11 cellular contexts compared by ENCODE assay signal in the genomic region with DNA sequence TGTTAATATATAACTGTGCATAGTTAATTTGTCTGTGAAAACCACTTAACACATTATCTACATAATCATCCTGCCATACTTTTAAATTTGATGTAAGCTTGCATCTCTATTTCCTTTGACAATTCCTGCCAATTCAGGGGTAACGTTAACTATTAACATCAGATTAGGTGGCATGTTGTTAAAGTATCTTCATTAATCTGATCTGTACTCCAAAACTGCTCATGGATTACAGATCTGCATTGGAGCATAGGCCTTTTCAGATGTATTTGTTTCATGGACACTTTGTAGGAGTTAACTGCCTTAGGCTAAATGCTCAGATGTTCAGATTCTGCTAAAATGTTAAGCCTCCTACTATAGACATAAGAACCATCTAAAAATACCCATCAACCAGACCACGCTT. TPM values are rescaled to one million over a fixed set of nuclear protein-coding genes. Genes with fewer than 3 reads are reported as not detected.
A peak's percentile ranks its signal among the peaks of the same experiment; 100 is the strongest.
DNase-seq lines count a peak whose midpoint lies in the region; ATAC-seq and TF ChIP-seq lines count a peak whose summit lies in the region.
"Had no signal": no experiment of that assay in that cellular context is flagged by ENCODE, and none has a peak within 500 bp of the region (broad histone marks: within the 10 kb centered on the region; RNA-seq: fewer than 3 reads in every experiment).

No MANE protein-coding gene starts in this region.

- WGBS in hepatocyte (ENCODE audit: low lambda C conversion rate, missing lambda C conversion rate), result 79% methylated on average over 2 of the region's 2 CpGs

- intact Hi-C loops in Right ventricle myocardium inferior (cut with DNase I), result loop anchor here (10.0 kb wide), 2 partner anchors 142 to 292 kb away; a partner anchor contains a TSS

- TF ChIP-seq CTCF in hepatocyte (IDR thresholded peaks at IDR 0.05; ENCODE audit: poor library complexity), result no peak

- H3K4me2 ChIP-seq in hepatocyte, result peak overlapping the region; percentile 84

- H3K9me3 Mint-ChIP-seq in stimulated activated naive CD8-positive, alpha-beta T cell treated with anti-CD3 and anti-CD28 coated beads, Interleukin-15, Interleukin-2, amounts not matched to agents 100 ng/mL and 50 ng/mL, for 24 hours, result no peaks in the 10 kb centered on the region

- peaks cover 17% of the 10 kb centered on the region for H3K4me1 ChIP-seq in hepatocyte (ENCODE audit: insufficient read depth)

- peaks cover 26% of the 10 kb centered on the region for H3K79me2 ChIP-seq in hepatocyte

- DNase-seq in stimulated activated naive CD8-positive, alpha-beta T cell treated with anti-CD3 and anti-CD28 coated beads, Interleukin-15, Interleukin-2, amounts not matched to agents 100 U/mL and 50 U/mL, for 24 hours, result no peak
- DNase-seq in T-helper 17 cell, result no peak
- DNase-seq in hepatocyte (ENCODE audit: low spot score), result no peak
- no peak for DNase-seq in DMS153 treated with DMSO at 0.1 percent for 48 hours (lab: John Stamatoyannopoulos, UW; ENCODE audit: unreplicated experiment)
- no peak for DNase-seq in AG20443 (ENCODE audit: low spot score)
- DNase-seq in Right ventricle myocardium inferior (ENCODE audit: missing footprints), result no peak
- DNase-seq: NCI-H2029 had no signal

- peaks cover 81% of the 10 kb centered on the region for H3K36me3 Mint-ChIP-seq in stimulated activated naive CD8-positive, alpha-beta T cell treated with anti-CD3 and anti-CD28 coated beads, Interleukin-15, Interleukin-2, amounts not matched to agents 100 ng/mL and 50 ng/mL, for 24 hours (ENCODE audit: low read depth)
- H3K36me3 Mint-ChIP-seq in T-helper 17 cell (ENCODE audit: low read depth), result peaks cover 14% of the 10 kb centered on the region

- H2AFZ ChIP-seq in hepatocyte, result no peak overlapping the region

- H3K9me3 ChIP-seq in T-helper 17 cell (ENCODE audit: control insufficient read depth, low read length, poor library complexity, severe bottlenecking) (no peaks in the 10 kb centered on the region), hepatocyte (ENCODE audit: low read depth) (no peaks in the 10 kb centered on the region)
- H3K9me3 ChIP-seq: HAP-1, prostate gland had no signal

- peak overlapping the region; percentile 100 for H3K27ac Mint-ChIP-seq in stimulated activated naive CD8-positive, alpha-beta T cell treated with anti-CD3 and anti-CD28 coated beads, Interleukin-15, Interleukin-2, amounts not matched to agents 100 ng/mL and 50 ng/mL, for 24 hours
- peak overlapping the region; percentile 99 for H3K27ac Mint-ChIP-seq in T-helper 17 cell

- no peak overlapping the region for H3K27ac ChIP-seq in hepatocyte
- H3K27ac ChIP-seq: prostate gland had no signal

- H3K9me2 ChIP-seq in hepatocyte (replicated peaks; ENCODE audit: insufficient read depth), result no peaks in the 10 kb centered on the region

- peaks cover 34% of the 10 kb centered on the region for H4K20me1 ChIP-seq in hepatocyte (ENCODE audit: insufficient read depth, poor library complexity, severe bottlenecking)

- ATAC-seq in stimulated activated naive CD8-positive, alpha-beta T cell treated with anti-CD3 and anti-CD28 coated beads, Interleukin-15, Interleukin-2, amounts not matched to agents 100 U/mL and 50 U/mL, for 24 hours, result no peak
- no peak for ATAC-seq in T-helper 17 cell
- ATAC-seq in Right ventricle myocardium inferior, result no peak
- ATAC-seq in HG02610 (IDR thresholded peaks at IDR 0.05; ENCODE audit: unreplicated experiment), result no peak

- H3K36me3 ChIP-seq in hepatocyte (replicated peaks; ENCODE audit: insufficient read depth, low read depth), result no peaks in the 10 kb centered on the region

- H3K4me3 Mint-ChIP-seq in stimulated activated naive CD8-positive, alpha-beta T cell treated with anti-CD3 and anti-CD28 coated beads, Interleukin-15, Interleukin-2, amounts not matched to agents 100 ng/mL and 50 ng/mL, for 24 hours, result peak overlapping the region; percentile 100
- no peak overlapping the region for H3K4me3 Mint-ChIP-seq in T-helper 17 cell

- peaks cover 60% of the 10 kb centered on the region for H3K4me1 Mint-ChIP-seq in stimulated activated naive CD8-positive, alpha-beta T cell treated with anti-CD3 and anti-CD28 coated beads, Interleukin-15, Interleukin-2, amounts not matched to agents 100 ng/mL and 50 ng/mL, for 24 hours (ENCODE audit: low read depth)
- H3K4me1 Mint-ChIP-seq in T-helper 17 cell, result peaks cover 40% of the 10 kb centered on the region

- H3K4me3 ChIP-seq in hepatocyte, result no peak overlapping the region
- H3K4me3 ChIP-seq: prostate gland had no signal

- H3K27me3 Mint-ChIP-seq in stimulated activated naive CD8-positive, alpha-beta T cell treated with anti-CD3 and anti-CD28 coated beads, Interleukin-15, Interleukin-2, amounts not matched to agents 100 ng/mL and 50 ng/mL, for 24 hours, result no peaks in the 10 kb centered on the region
- no peaks in the 10 kb centered on the region for H3K27me3 Mint-ChIP-seq in T-helper 17 cell

- no peaks in the 10 kb centered on the region for H3K27me3 ChIP-seq in hepatocyte

RNA-seq across cellular contexts. Expression of a gene that starts 3.1 kb away (rescaled TPM):
- total RNA-seq in T-helper 17 cell (1,000 to 10,000 TPM; 3,083 to 3,236 TPM), hepatocyte (1,650 and 1,680 TPM in 2 replicates), Right ventricle myocardium inferior (991 TPM)
- 882 and 899 TPM in 2 replicates for polyA plus RNA-seq in hepatocyte

RNA-seq across cellular contexts. Expression of a gene that starts 31.9 kb away (rescaled TPM):
- total RNA-seq in T-helper 17 cell, result 1 to 10 TPM; 1.8 to 7.8 TPM
- 6.3 and 6.6 TPM in 2 replicates for total RNA-seq in hepatocyte
- 1.1 and 1.3 TPM in 2 replicates for polyA plus RNA-seq in hepatocyte
- total RNA-seq in Right ventricle myocardium inferior, result 3.2 TPM
